In the genomic region with DNA sequence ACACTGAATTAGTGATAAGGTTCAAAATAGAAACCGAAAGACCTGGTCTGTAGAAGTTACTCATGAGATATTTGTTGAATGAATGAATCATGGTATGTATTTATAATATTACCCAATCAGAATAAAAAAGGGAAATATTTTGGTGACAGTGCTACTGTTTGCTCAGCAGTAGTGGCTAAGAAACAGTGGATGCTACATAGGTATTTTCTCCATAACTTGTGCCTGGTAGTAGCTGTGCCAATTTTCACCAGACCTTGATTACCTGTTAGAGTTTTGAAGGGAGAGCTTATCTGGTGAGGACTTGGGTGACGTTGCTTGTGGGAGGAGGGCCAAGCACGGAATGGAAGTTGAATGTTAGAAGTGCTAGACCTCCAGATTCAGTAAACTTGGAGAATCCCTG, we compare ENCODE assay signal across 14 cellular contexts. TPM values are rescaled to one million over a fixed set of nuclear protein-coding genes. Genes with fewer than 3 reads are reported as not detected.
DNase-seq lines count a peak whose midpoint lies in the region; ATAC-seq, FAIRE-seq and TF ChIP-seq lines count a peak whose summit lies in the region.
"Had no signal": no experiment of that assay in that cellular context is flagged by ENCODE, and none has a peak within 500 bp of the region (broad histone marks: within the 10 kb centered on the region; RNA-seq: fewer than 3 reads in every experiment).

No MANE protein-coding gene starts in this region.

- H3K9me1 ChIP-seq in K562 (ENCODE audit: control insufficient read depth, insufficient read depth, low read length), result peaks cover 4% of the 10 kb centered on the region

- CTCF ChIA-PET in K562 (lab: Yijun Ruan, JAX; ENCODE audit: low intra/inter-chr PET ratio), result no interaction called here

- no peak for FAIRE-seq in K562 (lab: Jason Lieb, UNC)

- H3K9me3 Mint-ChIP-seq in HFFc6, result no peaks in the 10 kb centered on the region
- no peaks in the 10 kb centered on the region for H3K9me3 Mint-ChIP-seq in mesothelial cell of epicardium
- H3K9me3 Mint-ChIP-seq: activated naive CD4-positive, alpha-beta T cell treated with anti-CD3 and anti-CD28 coated beads for 36 hours; CD8-positive, alpha-beta T cell had no signal

- POLR2A ChIA-PET in K562 (lab: Yijun Ruan, JAX), result interaction anchor here (4.1 kb wide), 1 partner anchor 12 kb away, joined by 20 read pairs; no protein-coding TSS in a partner anchor

- peak overlapping the region; percentile 77 for H3K4me3 Mint-ChIP-seq in HFFc6
- no peak overlapping the region for H3K4me3 Mint-ChIP-seq in mesothelial cell of epicardium
- H3K4me3 Mint-ChIP-seq: activated naive CD4-positive, alpha-beta T cell treated with anti-CD3 and anti-CD28 coated beads for 36 hours; CD8-positive, alpha-beta T cell had no signal

- H3K4me3 ChIP-seq in ACC112 (ENCODE audit: low read depth, low read length), result no peak overlapping the region
- no peak overlapping the region for H3K4me3 ChIP-seq in K562

- H3K27me3 ChIP-seq in ACC112 (ENCODE audit: insufficient read depth, low read length) (no peaks in the 10 kb centered on the region), K562 (ENCODE audit: control insufficient read depth in 2 of 2, insufficient read depth in 2 of 2, low read length in 2 of 2) (no peaks in the 10 kb centered on the region)

- DNase-seq in HFFc6 (peak; percentile 38), K562 (ENCODE audit: extremely low read depth in 1 of 4, low spot score in 3 of 4) (no peak), mesothelial cell of epicardium (ENCODE audit: low spot score in 2 of 2, unreplicated experiment in 2 of 2) (no peak), NCI-H748 (lab: John Stamatoyannopoulos, UW; ENCODE audit: unreplicated experiment) (no peak)
- DNase-seq: activated CD4-positive, alpha-beta T cell treated with anti-CD3 and anti-CD28 coated beads, Interleukin-2, amount 50 U/mL, for 48 hours; activated naive CD4-positive, alpha-beta T cell treated with anti-CD3 and anti-CD28 coated beads for 36 hours; CD8-positive, alpha-beta T cell; midbrain; NCI-H1694; T-helper 1 cell had no signal

- no peak for TF ChIP-seq POLR2A in K562 (conservative IDR thresholded peaks at IDR 0.05)

- H3K27me3 Mint-ChIP-seq in HFFc6 (ENCODE audit: insufficient read depth) (no peaks in the 10 kb centered on the region; the same call in 1 of the 2 replicates), mesothelial cell of epicardium (ENCODE audit: low read depth) (no peaks in the 10 kb centered on the region)

- no peak; the same call in 1 of the 2 replicates for TF ChIP-seq CTCF in HFFc6 (IDR thresholded peaks at IDR 0.05)
- no peak for TF ChIP-seq CTCF in K562 (IDR thresholded peaks at IDR 0.05 in 2 of 3, conservative IDR thresholded peaks at IDR 0.05 in 1 of 3; ENCODE audit: insufficient read depth in 2 of 3, low read depth in 1 of 3, low read length in 3 of 3)
- no peak for TF ChIP-seq CTCF in mesothelial cell of epicardium (IDR thresholded peaks at IDR 0.05; ENCODE audit: unreplicated experiment)

- intact Hi-C loops in K562 (cut with micrococcal nuclease), result no loop called here

- H3K9me3 ChIP-seq in K562 (replicated peaks; ENCODE audit: control insufficient read depth, insufficient read depth, low read depth, low read length), result no peaks in the 10 kb centered on the region

- H3K79me2 ChIP-seq in ACC112 (ENCODE audit: control insufficient read depth, insufficient read depth, low read length, unreplicated experiment) (peaks cover 83% of the 10 kb centered on the region), K562 (ENCODE audit: control insufficient read depth, insufficient read depth, low read length) (peaks cover 48% of the 10 kb centered on the region)

- WGBS in K562 (ENCODE audit: insufficient coverage, low coverage, missing lambda C conversion rate), result 42% methylated on average over 3 of the region's 3 CpGs

- no TSS peak for BruUV-seq in K562 (replicated peaks; lab: Mats Ljungman, UMichigan)

- peaks cover 81% of the 10 kb centered on the region for H3K4me1 Mint-ChIP-seq in HFFc6 (ENCODE audit: low read depth)
- H3K4me1 Mint-ChIP-seq in mesothelial cell of epicardium, result peaks cover 28% of the 10 kb centered on the region

- peak overlapping the region; percentile 88 for H3K27ac Mint-ChIP-seq in HFFc6
- H3K27ac Mint-ChIP-seq in mesothelial cell of epicardium, result peak overlapping the region; percentile 81
- H3K27ac Mint-ChIP-seq: activated naive CD4-positive, alpha-beta T cell treated with anti-CD3 and anti-CD28 coated beads for 36 hours; CD8-positive, alpha-beta T cell had no signal

- in situ Hi-C loops in K562 (cut with MboI), result no loop called here

- no peak for TF ChIP-seq RAD21 in K562 (CRISPR knock-in tag; conservative IDR thresholded peaks at IDR 0.05 in 1 of 2, IDR thresholded peaks at IDR 0.05 in 1 of 2)

- H3K27ac ChIP-seq in ACC112 (ENCODE audit: low read depth, low read length) (peak overlapping the region; percentile 47), K562 (ENCODE audit: extremely low read depth, low read depth, low read length) (no peak overlapping the region)

- no peak overlapping the region for H3K9ac ChIP-seq in K562 (ENCODE audit: insufficient read depth in 1 of 2, low read depth in 2 of 2, low read length in 2 of 2)

- H4K20me1 ChIP-seq in K562 (replicated peaks; ENCODE audit: control insufficient read depth, insufficient read depth, low read length), result peaks cover 9% of the 10 kb centered on the region; the same call in 1 of the 2 replicates

- no peak for TF ChIP-seq EP300 in K562 (IDR thresholded peaks at IDR 0.05; ENCODE audit: low read length)

- ATAC-seq in K562, result no peak
- no peak for ATAC-seq in HG03354 (IDR thresholded peaks at IDR 0.05; ENCODE audit: poor library complexity, severe bottlenecking, unreplicated experiment)
- no peak for ATAC-seq in HG02840 (IDR thresholded peaks at IDR 0.05; ENCODE audit: low FRiP score, unreplicated experiment)
- no peak for ATAC-seq in HG03196 (IDR thresholded peaks at IDR 0.05; ENCODE audit: unreplicated experiment)
- ATAC-seq: CD8-positive, alpha-beta T cell had no signal

- no peak overlapping the region for H2AFZ ChIP-seq in ACC112 (ENCODE audit: low read length, unreplicated experiment)
- no peak overlapping the region for H2AFZ ChIP-seq in K562 (ENCODE audit: low read depth, low read length)

- peaks cover 25% of the 10 kb centered on the region for H3K4me1 ChIP-seq in ACC112 (ENCODE audit: control insufficient read depth, insufficient read depth, low read length, unreplicated experiment)
- H3K4me1 ChIP-seq in K562 (replicated peaks in 1 of 2; ENCODE audit: control insufficient read depth in 2 of 2, insufficient read depth in 2 of 2, low read length in 2 of 2), result peaks cover 0 to 6% of the 10 kb centered on the region in 2 experiments; a peak in 1 of 5 replicates

- no peaks in the 10 kb centered on the region for H3K36me3 ChIP-seq in ACC112 (ENCODE audit: insufficient read depth, low read length)
- peaks cover 56% of the 10 kb centered on the region; the same call in 2 of the 3 replicates for H3K36me3 ChIP-seq in K562 (ENCODE audit: control insufficient read depth, insufficient read depth, low read length)

- H3K36me3 Mint-ChIP-seq in HFFc6 (ENCODE audit: low read depth) (peaks cover 16% of the 10 kb centered on the region), mesothelial cell of epicardium (no peaks in the 10 kb centered on the region)

- no peak overlapping the region for H3K4me2 ChIP-seq in K562 (ENCODE audit: insufficient read depth, low read length)

TF ChIP-seq in K562, 482 proteins besides CTCF, POLR2A, EP300 and RAD21 (continues in another document):
- TF ChIP-seq PTBP1 (IDR thresholded peaks at IDR 0.05; ENCODE audit: low read depth, low read length), result no peak
- no peak for TF ChIP-seq TFAM (CRISPR knock-in tag; conservative IDR thresholded peaks at IDR 0.05)
- TF ChIP-seq, protein P1, sequence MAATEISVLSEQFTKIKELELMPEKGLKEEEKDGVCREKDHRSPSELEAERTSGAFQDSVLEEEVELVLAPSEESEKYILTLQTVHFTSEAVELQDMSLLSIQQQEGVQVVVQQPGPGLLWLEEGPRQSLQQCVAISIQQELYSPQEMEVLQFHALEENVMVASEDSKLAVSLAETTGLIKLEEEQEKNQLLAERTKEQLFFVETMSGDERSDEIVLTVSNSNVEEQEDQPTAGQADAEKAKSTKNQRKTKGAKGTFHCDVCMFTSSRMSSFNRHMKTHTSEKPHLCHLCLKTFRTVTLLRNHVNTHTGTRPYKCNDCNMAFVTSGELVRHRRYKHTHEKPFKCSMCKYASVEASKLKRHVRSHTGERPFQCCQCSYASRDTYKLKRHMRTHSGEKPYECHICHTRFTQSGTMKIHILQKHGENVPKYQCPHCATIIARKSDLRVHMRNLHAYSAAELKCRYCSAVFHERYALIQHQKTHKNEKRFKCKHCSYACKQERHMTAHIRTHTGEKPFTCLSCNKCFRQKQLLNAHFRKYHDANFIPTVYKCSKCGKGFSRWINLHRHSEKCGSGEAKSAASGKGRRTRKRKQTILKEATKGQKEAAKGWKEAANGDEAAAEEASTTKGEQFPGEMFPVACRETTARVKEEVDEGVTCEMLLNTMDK (IDR thresholded peaks at IDR 0.05; ENCODE audit: borderline replicate concordance, insufficient read depth, low read depth, low read length, poor library complexity, severe bottlenecking), result no peak
- TF ChIP-seq ZNF644 (tag; IDR thresholded peaks at IDR 0.05; ENCODE audit: low read depth), result no peak
- TF ChIP-seq TEAD2 (tag; IDR thresholded peaks at IDR 0.05), result no peak
- no peak for TF ChIP-seq ZNF316 (IDR thresholded peaks at IDR 0.05)
- 0 out of 2 replicates have a peak, but pooled peaks have one; percentile 21 for TF ChIP-seq CREM (IDR thresholded peaks at IDR 0.05; ENCODE audit: low read depth)

RNA-seq across cellular contexts. Expression of a gene that starts 14.3 kb away (rescaled TPM):
- 10 to 100 TPM; 25.0 to 34.8 (median 27.2) TPM for total RNA-seq in HFFc6 (2021; fragmentation: NEBNext Ultra II Directional; extraction: Animal tissue kit (Norgen Biotek cat#: 25700))
- 68.0 and 142 TPM in 2 replicates for total RNA-seq in K562 (2011; cell fraction: chromatin; rRNA removed; ENCODE audit: low replicate concordance)
- 68.2 and 70.8 TPM in 2 replicates for total RNA-seq in K562 (2011; cell fraction: nucleolus; rRNA removed)
- 73.4 and 82.1 TPM in 2 replicates for total RNA-seq in K562 (2011; cell fraction: nucleoplasm; rRNA removed)
- total RNA-seq in K562 (2014; rRNA removed) (12.4 and 19.0 TPM in 2 replicates), K562 (2014; rRNA removed; fragmentation: Illumina TruSeq; extraction: Trizol) (12.9 and 15.4 TPM in 2 replicates), K562 (2015; rRNA removed; fragmentation: Illumina TruSeq; extraction: Trizol) (15.8 and 17.7 TPM in 2 replicates), K562 (2021) (31.2 and 34.5 TPM in 2 replicates), mesothelial cell of epicardium (27.8 to 28.7 TPM (median 27.8 TPM) in 3 replicates)
- polyA plus RNA-seq in K562 (2011; rRNA removed) (21.2 and 25.8 TPM in 2 replicates), K562 (2014; fragmentation: Illumina TruSeq; extraction: Trizol) (15.7 and 16.9 TPM in 2 replicates), K562 (2014; fragmentation: Nextera tagmentation; extraction: Ambion mirVana) (1 to 10 TPM; 1.3 to 1.4 TPM), K562 (2014; rRNA removed) (15.6 and 17.5 TPM in 2 replicates)
- 17.5 and 23.9 TPM in 2 replicates for polyA plus RNA-seq in K562 (2011; cell fraction: cytosol; rRNA removed)
- polyA plus RNA-seq in K562 (2011; cell fraction: nucleus; rRNA removed), result 64.7 and 116 TPM in 2 replicates
- 16.4 and 17.1 TPM in 2 replicates for polyA plus RNA-seq in K562 (2012)
- polyA minus RNA-seq in K562 (2011; rRNA and poly(A)+ RNA removed), result 20.8 and 31.8 TPM in 2 replicates
- polyA minus RNA-seq in K562 (2011; cell fraction: cytosol; rRNA and poly(A)+ RNA removed), result 22.5 and 23.9 TPM in 2 replicates
- polyA minus RNA-seq in K562 (2011; cell fraction: nucleus; rRNA and poly(A)+ RNA removed), result 27.7 and 31.9 TPM in 2 replicates
